In the genomic region with DNA sequence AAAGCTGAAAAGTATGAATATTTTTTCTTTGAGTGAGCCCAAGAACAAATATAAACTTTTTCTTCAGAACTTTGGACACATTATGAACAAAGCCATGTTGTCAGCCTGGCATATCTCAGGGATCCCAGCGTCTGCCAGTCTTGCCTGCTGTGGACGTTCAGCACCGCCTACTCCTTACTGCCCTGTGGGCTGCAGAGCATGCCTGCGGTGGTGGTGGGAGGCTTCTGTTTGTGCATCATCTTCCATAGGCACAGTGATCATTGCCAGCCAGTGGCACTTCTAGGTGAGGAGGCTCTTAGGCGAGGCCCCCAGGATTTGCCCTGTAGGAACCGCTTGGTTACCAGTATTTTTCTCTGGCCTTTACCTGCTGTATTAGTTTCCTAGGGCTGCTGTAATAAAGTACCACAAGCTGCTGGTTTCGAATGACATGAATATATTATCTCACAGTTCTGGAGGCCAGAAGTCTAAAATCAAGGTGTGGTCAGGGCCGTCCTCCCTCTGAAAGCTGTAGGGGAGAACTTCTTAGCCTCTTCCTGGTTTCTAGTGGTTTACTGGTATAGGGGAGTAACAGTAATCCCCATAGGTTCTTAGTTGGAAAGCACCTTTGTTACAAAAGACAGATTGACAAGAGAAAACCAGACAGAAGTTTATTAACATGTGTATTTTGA, we compare ENCODE assay signal across 12 cellular contexts. TPM values are rescaled to one million over a fixed set of nuclear protein-coding genes. Genes with fewer than 3 reads are reported as not detected.
A peak's percentile ranks its signal among the peaks of the same experiment; 100 is the strongest.
DNase-seq lines count a peak whose midpoint lies in the region; ATAC-seq and TF ChIP-seq lines count a peak whose summit lies in the region.
"Had no signal": no experiment of that assay in that cellular context is flagged by ENCODE, and none has a peak within 500 bp of the region (broad histone marks: within the 10 kb centered on the region; RNA-seq: fewer than 3 reads in every experiment).

No MANE protein-coding gene starts in this region.

- H2AFZ ChIP-seq in PC-3 (ENCODE audit: low read length) = no peak overlapping the region

- no peaks in the 10 kb centered on the region for H4K20me1 ChIP-seq in PC-3 (ENCODE audit: low read length)

- no peak for TF ChIP-seq CTCF in PC-3 (conservative IDR thresholded peaks at IDR 0.05; ENCODE audit: low read depth, low read length)
- no peak for TF ChIP-seq CTCF in progenitor cell of endocrine pancreas (IDR thresholded peaks at IDR 0.05; ENCODE audit: unreplicated experiment)
- TF ChIP-seq CTCF in Peyer's patch (IDR thresholded peaks at IDR 0.05) = no peak

- no peak for TF ChIP-seq POLR2A in Peyer's patch (IDR thresholded peaks at IDR 0.05)

- H3F3A ChIP-seq in PC-3 (ENCODE audit: low read length, unreplicated experiment) = peaks cover 3% of the 10 kb centered on the region

- H3K9me2 ChIP-seq in PC-3 (replicated peaks; ENCODE audit: low read length) = no peaks in the 10 kb centered on the region

- H3K4me2 ChIP-seq in PC-3 (ENCODE audit: low read length) = peak overlapping the region; percentile 7; the same call in 1 of the 2 replicates

- H3K4me1 ChIP-seq in PC-3 (ENCODE audit: insufficient read depth, low read length) (peaks cover 59% of the 10 kb centered on the region), Peyer's patch (peaks cover 0 to 9% (median 0%) of the 10 kb centered on the region in 4 donors)
- H3K4me1 ChIP-seq: psoas muscle had no signal

- peaks cover 18% of the 10 kb centered on the region for H3K36me3 Mint-ChIP-seq in progenitor cell of endocrine pancreas (ENCODE audit: insufficient read depth)

- POLR2A ChIA-PET in PC-3 (lab: Charles Lee; ENCODE audit: unreplicated experiment) = no interaction called here

- no peak overlapping the region for H3K9ac ChIP-seq in PC-3 (ENCODE audit: low read length)

- H3K36me3 ChIP-seq in PC-3 (ENCODE audit: low read depth, low read length) = peaks cover 11% of the 10 kb centered on the region
- no peaks in the 10 kb centered on the region for H3K36me3 ChIP-seq in Peyer's patch
- H3K36me3 ChIP-seq: WERI-Rb-1 had no signal

- H3K4me3 ChIP-seq in PC-3 (ENCODE audit: low read length) (no peak overlapping the region), Peyer's patch (no peak overlapping the region)
- H3K4me3 ChIP-seq: psoas muscle had no signal

- peak overlapping the region; percentile 94 for H3K27ac Mint-ChIP-seq in progenitor cell of endocrine pancreas

- ATAC-seq in GM19372 (IDR thresholded peaks at IDR 0.05; ENCODE audit: low read depth, unreplicated experiment) (peak; percentile 84), HG02870 (IDR thresholded peaks at IDR 0.05; ENCODE audit: unreplicated experiment) (peak; percentile 92), PC-3 (peak; percentile 25)
- ATAC-seq: psoas muscle had no signal

- H3K27ac ChIP-seq in PC-3 (ENCODE audit: low read length) = peak overlapping the region; percentile 35
- H3K27ac ChIP-seq in Peyer's patch = no peak overlapping the region
- H3K27ac ChIP-seq: psoas muscle, WERI-Rb-1 had no signal

- peak; percentile 22 for DNase-seq in PC-3
- DNase-seq in progenitor cell of endocrine pancreas (ENCODE audit: low spot score, unreplicated experiment) = no peak
- no peak for DNase-seq in DMS153 treated with DMSO at 0.1 percent for 48 hours (lab: John Stamatoyannopoulos, UW; ENCODE audit: unreplicated experiment)
- no peak for DNase-seq in AG20443 (ENCODE audit: low spot score)
- DNase-seq in Peyer's patch = no peak
- no peak for DNase-seq in NCI-H146 (lab: John Stamatoyannopoulos, UW)
- DNase-seq: glutamatergic neuron, NCI-H187 treated with DMSO at 0.1 percent for 48 hours, psoas muscle, WERI-Rb-1 had no signal

- CTCF ChIA-PET in PC-3 (lab: Charles Lee) = interaction anchor here (0.6 kb wide), 1 partner anchor 107 kb away, joined by 5 read pairs; no protein-coding TSS in a partner anchor

- peaks cover 65% of the 10 kb centered on the region for H3K4me1 Mint-ChIP-seq in progenitor cell of endocrine pancreas (ENCODE audit: low read depth)

- no peaks in the 10 kb centered on the region for H3K27me3 Mint-ChIP-seq in progenitor cell of endocrine pancreas

- BruUV-seq in PC-3 (replicated peaks; lab: Mats Ljungman, UMichigan) = no TSS peak

- H3K9me3 ChIP-seq in PC-3 (ENCODE audit: low read length) (no peaks in the 10 kb centered on the region), Peyer's patch (no peaks in the 10 kb centered on the region)
- H3K9me3 ChIP-seq: psoas muscle had no signal

- H3K4me3 Mint-ChIP-seq in progenitor cell of endocrine pancreas (ENCODE audit: low read depth) = no peak overlapping the region

- intact Hi-C loops in PC-3 (cut with micrococcal nuclease) = loop anchor here (5.0 kb wide), 2 partner anchors 40 to 510 kb away; partner anchors contain the start of gene FRAS1

- H3K27me3 ChIP-seq in PC-3 (ENCODE audit: low read length) = no peaks in the 10 kb centered on the region
- H3K27me3 ChIP-seq in Peyer's patch = no peaks in the 10 kb centered on the region

- H3K9me3 Mint-ChIP-seq in progenitor cell of endocrine pancreas (ENCODE audit: low read depth) = no peaks in the 10 kb centered on the region

- peaks cover 66% of the 10 kb centered on the region for H3K79me2 ChIP-seq in PC-3 (ENCODE audit: low read length)

RNA-seq across cellular contexts. Expression of gene ANXA3, which starts 15.4 kb away (rescaled TPM):
- total RNA-seq in PC-3 (2014; rRNA removed) (223 and 263 TPM in 2 replicates), progenitor cell of endocrine pancreas (108 and 123 TPM in 2 replicates), Peyer's patch (10 to 100 TPM in 3 of 4 donors, 1 to 10 TPM in 1; 8.3 to 27.5 (median 22.4) TPM)

Comparison
In these comparisons a context has a peak if more than half of its experiments do, and no peak if none do; other contexts are left out.
1. ATAC-seq: peak in every context shown above with its lines; median percentile 92 in HG02870; 84 in GM19372; 25 in PC-3.